18 cellular contexts compared by ENCODE assay signal in the genomic region with DNA sequence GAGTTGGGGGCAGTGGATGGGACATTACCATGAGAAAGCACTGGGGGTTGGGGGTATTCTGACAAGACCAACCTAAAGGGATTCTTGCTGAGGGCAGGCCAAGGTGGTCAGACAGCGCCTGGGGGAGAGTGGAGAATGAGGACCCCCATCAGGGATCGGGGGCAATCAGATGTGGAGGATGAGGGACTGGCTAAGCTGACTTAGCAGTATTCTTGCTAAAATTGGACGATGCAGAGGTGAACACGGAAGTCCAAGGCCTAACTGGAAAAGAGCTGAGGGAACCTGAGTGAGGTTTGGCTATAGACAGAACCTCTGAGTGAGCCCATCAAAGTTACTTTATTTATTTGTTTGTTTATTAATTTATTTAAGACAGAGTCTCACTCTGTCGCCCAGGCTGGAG. TPM values are rescaled to one million over a fixed set of nuclear protein-coding genes. Genes with fewer than 3 reads are reported as not detected.
DNase-seq lines count a peak whose midpoint lies in the region; ATAC-seq, FAIRE-seq and TF ChIP-seq lines count a peak whose summit lies in the region.
"Had no signal": no experiment of that assay in that cellular context is flagged by ENCODE, and none has a peak within 500 bp of the region (broad histone marks: within the 10 kb centered on the region; RNA-seq: fewer than 3 reads in every experiment).

No MANE protein-coding gene starts in this region.

- WGBS in HepG2 (ENCODE audit: low lambda C conversion rate), result 94% methylated on average over 5 of the region's 5 CpGs
- WGBS in SK-N-SH (ENCODE audit: low lambda C conversion rate), result 94% methylated on average over 5 of the region's 5 CpGs

- peaks cover 19% of the 10 kb centered on the region; the same call in 1 of the 2 replicates for H3F3A ChIP-seq in GM23338 (replicated peaks; ENCODE audit: low read depth)
- H3F3A ChIP-seq in SK-N-SH (replicated peaks; ENCODE audit: insufficient read depth), result no peaks in the 10 kb centered on the region

- H3K4me1 ChIP-seq in GM23338 (ENCODE audit: insufficient read depth), result peaks cover 28% of the 10 kb centered on the region
- peaks cover 55% of the 10 kb centered on the region for H3K4me1 ChIP-seq in HepG2 (ENCODE audit: insufficient read depth, low read length)
- no peaks in the 10 kb centered on the region for H3K4me1 ChIP-seq in SK-N-SH (ENCODE audit: control insufficient read depth in 1 of 2, insufficient read depth in 2 of 2, low read depth in 1 of 2, low read length in 1 of 2)

- H3K36me3 ChIP-seq in GM23338 (ENCODE audit: insufficient read depth) (no peaks in the 10 kb centered on the region), HepG2 (replicated peaks in 1 of 2; ENCODE audit: control insufficient read depth in 1 of 2, insufficient read depth in 2 of 2, low read length in 2 of 2) (peaks cover 4 to 20% of the 10 kb centered on the region in 2 experiments), SK-N-SH (replicated peaks in 1 of 2; ENCODE audit: control insufficient read depth in 1 of 2, insufficient read depth in 2 of 2, low read length in 1 of 2) (no peaks in the 10 kb centered on the region)

- H3K4me3 Mint-ChIP-seq in GM23338 (no peak overlapping the region; the same call in 2 of the 3 replicates), immature natural killer cell (no peak overlapping the region)
- H3K4me3 Mint-ChIP-seq in activated T-helper 17 cell treated with anti-CD3 and anti-CD28 coated beads, Interleukin-2, amount 50 U/mL, for 72 hours, result no peak overlapping the region
- H3K4me3 Mint-ChIP-seq: CD4-positive, CD25-positive, alpha-beta regulatory T cell had no signal

- H3K4me1 Mint-ChIP-seq in GM23338 (peaks cover 34% of the 10 kb centered on the region), immature natural killer cell (peaks cover 9 to 15% of the 10 kb centered on the region in 2 donors)
- peaks cover 8% of the 10 kb centered on the region for H3K4me1 Mint-ChIP-seq in activated T-helper 17 cell treated with anti-CD3 and anti-CD28 coated beads, Interleukin-2, amount 50 U/mL, for 72 hours

- H3K4me3 ChIP-seq in GM23338, result no peak overlapping the region
- H3K4me3 ChIP-seq in HepG2 (replicated peaks in 1 of 3; ENCODE audit: insufficient read depth in 1 of 3, low read depth in 2 of 3, low read length in 3 of 3), result no peak overlapping the region
- H3K4me3 ChIP-seq in SK-N-SH (ENCODE audit: low read depth in 2 of 2, low read length in 1 of 2), result no peak overlapping the region

- H3K9ac ChIP-seq in HepG2 (ENCODE audit: insufficient read depth, low read depth, low read length) (no peak overlapping the region), SK-N-SH (no peak overlapping the region)

- no peak for FAIRE-seq in HepG2 (lab: Jason Lieb, UNC)

- 0 out of 4 replicates have a peak, but pooled peaks of 1 of the 2 experiments have one; percentile 24 for TF ChIP-seq POLR2A in HepG2 (IDR thresholded peaks at IDR 0.05; ENCODE audit: insufficient read depth in 1 of 2, low read depth in 2 of 2, low read length in 2 of 2)

- peaks cover 24% of the 10 kb centered on the region for H3K27me3 Mint-ChIP-seq in GM23338 (ENCODE audit: insufficient read depth, low read depth, poor library complexity)
- H3K27me3 Mint-ChIP-seq in activated T-helper 17 cell treated with anti-CD3 and anti-CD28 coated beads, Interleukin-2, amount 50 U/mL, for 72 hours, result no peaks in the 10 kb centered on the region
- peaks cover 0 to 6% (median 4%) of the 10 kb centered on the region in 3 donors for H3K27me3 Mint-ChIP-seq in immature natural killer cell (ENCODE audit: low read depth in 3 of 3)
- H3K27me3 Mint-ChIP-seq: CD4-positive, CD25-positive, alpha-beta regulatory T cell; IgD-negative memory B cell had no signal

- H3K9me2 ChIP-seq in GM23338 (ENCODE audit: insufficient read depth), result no peaks in the 10 kb centered on the region
- H3K9me2 ChIP-seq in SK-N-SH, result no peaks in the 10 kb centered on the region

- no peak for TF ChIP-seq EP300 in HepG2 (IDR thresholded peaks at IDR 0.05; ENCODE audit: low read depth in 2 of 2, low read length in 2 of 2)
- TF ChIP-seq EP300 in HepG2 (CRISPR knock-in tag; IDR thresholded peaks at IDR 0.05; ENCODE audit: borderline replicate concordance), result 0 out of 2 replicates have a peak, but pooled peaks have one; percentile 14
- TF ChIP-seq EP300 in SK-N-SH (IDR thresholded peaks at IDR 0.05; ENCODE audit: borderline replicate concordance in 1 of 2, low read depth in 1 of 2, low read length in 1 of 2), result no peak

- POLR2A ChIA-PET in HepG2 (lab: Yijun Ruan, JAX), result interaction anchor here (0.7 to 3.5 kb wide), 4 partner anchors 9 to 13 kb away, joined by 3 to 37 read pairs (median 6); a partner anchor contains a TSS
- POLR2A ChIA-PET in SK-N-SH (lab: Yijun Ruan, JAX), result no interaction called here

- H3K4me2 ChIP-seq in GM23338 (peak overlapping the region; percentile 31; the same call in 1 of the 2 replicates), HepG2 (ENCODE audit: low read depth, low read length) (no peak overlapping the region), SK-N-SH (no peak overlapping the region)

- in situ Hi-C loops in HepG2 (cut with HindIII; ENCODE audit: extremely low pct_ligation_motif_present, low pct_unique_long_range_greater_than_20kb), result no loop called here

- H3K27ac Mint-ChIP-seq in GM23338 (peak overlapping the region; percentile 71), immature natural killer cell (peak overlapping the region in 3 of 6 donors; percentile 6 to 25 (median 23))
- peak overlapping the region; percentile 18 for H3K27ac Mint-ChIP-seq in activated T-helper 17 cell treated with anti-CD3 and anti-CD28 coated beads, Interleukin-2, amount 50 U/mL, for 72 hours

- peaks cover 21% of the 10 kb centered on the region for H4K20me1 ChIP-seq in GM23338 (replicated peaks; ENCODE audit: insufficient read depth)
- peaks cover 38% of the 10 kb centered on the region for H4K20me1 ChIP-seq in HepG2 (ENCODE audit: insufficient read depth, low read length)
- no peaks in the 10 kb centered on the region for H4K20me1 ChIP-seq in SK-N-SH (ENCODE audit: insufficient read depth)

- H3K36me3 Mint-ChIP-seq in GM23338 (ENCODE audit: low read depth) (peaks cover 65% of the 10 kb centered on the region), immature natural killer cell (no peaks in the 10 kb centered on the region)
- H3K36me3 Mint-ChIP-seq in activated T-helper 17 cell treated with anti-CD3 and anti-CD28 coated beads, Interleukin-2, amount 50 U/mL, for 72 hours (ENCODE audit: low read depth), result no peaks in the 10 kb centered on the region
- H3K36me3 Mint-ChIP-seq: CD4-positive, CD25-positive, alpha-beta regulatory T cell; IgD-negative memory B cell had no signal

- H3K9me3 Mint-ChIP-seq in GM23338 (no peaks in the 10 kb centered on the region; the same call in 2 of the 3 replicates), immature natural killer cell (no peaks in the 10 kb centered on the region)
- H3K9me3 Mint-ChIP-seq in activated T-helper 17 cell treated with anti-CD3 and anti-CD28 coated beads, Interleukin-2, amount 50 U/mL, for 72 hours, result no peaks in the 10 kb centered on the region
- H3K9me3 Mint-ChIP-seq: CD4-positive, CD25-positive, alpha-beta regulatory T cell; IgD-negative memory B cell had no signal

- intact Hi-C loops in HepG2 (cut with micrococcal nuclease; ENCODE audit: unreplicated experiment), result no loop called here

- H3K9me3 ChIP-seq in HepG2 (ENCODE audit: low read length) (no peaks in the 10 kb centered on the region), SK-N-SH (no peaks in the 10 kb centered on the region)

- TF ChIP-seq CTCF in GM23338 (conservative IDR thresholded peaks at IDR 0.05; ENCODE audit: low read depth in 2 of 2), result no peak
- no peak for TF ChIP-seq CTCF in HepG2 (CRISPR knock-in tag; IDR thresholded peaks at IDR 0.05)
- no peak for TF ChIP-seq CTCF in SK-N-SH (IDR thresholded peaks at IDR 0.05)

- H3K27ac ChIP-seq in GM23338 (ENCODE audit: low read depth) (0 out of 2 replicates have a peak overlapping the region, but pooled peaks have one; percentile 19), HepG2 (ENCODE audit: extremely low read length, insufficient read depth, low read length) (peak overlapping the region; percentile 50), SK-N-SH (ENCODE audit: low read depth in 2 of 2, low read length in 1 of 2) (no peak overlapping the region)

- CTCF ChIA-PET in HepG2 (lab: Yijun Ruan, JAX; ENCODE audit: low intra/inter-chr PET ratio, low total read pairs) (no interaction called here), SK-N-SH (lab: Yijun Ruan, JAX) (interaction anchor here (1.1 to 2.8 kb wide), 2 partner anchors 11 to 41 kb away, joined by 3 to 15 read pairs; no protein-coding TSS in a partner anchor)

- no TSS peak for BruUV-seq in HepG2 (replicated peaks; lab: Mats Ljungman, UMichigan)

- peak; percentile 27 for DNase-seq in GM23338 (ENCODE audit: low spot score)
- no peak for DNase-seq in HepG2 (ENCODE audit: low spot score)
- DNase-seq in SK-N-SH, result no peak
- DNase-seq in NCI-H1694 (lab: John Stamatoyannopoulos, UW), result no peak
- no peak for DNase-seq in activated CD8-positive, alpha-beta memory T cell treated with anti-CD3 and anti-CD28 coated beads for 24 hours
- DNase-seq in immature natural killer cell, result no peak
- DNase-seq: ACHN; AML-193; CD4-positive, CD25-positive, alpha-beta regulatory T cell; HCEC 1CT; NCI-H1417; NCI-H2081 treated with DMSO at 0.1 percent for 48 hours; NCI-H524; SHP77 treated with DMSO at 0.1 percent for 48 hours had no signal

- H3K27me3 ChIP-seq in GM23338 (ENCODE audit: insufficient read depth) (no peaks in the 10 kb centered on the region), HepG2 (ENCODE audit: control insufficient read depth in 1 of 2, insufficient read depth in 2 of 2, low read length in 2 of 2) (no peaks in the 10 kb centered on the region), SK-N-SH (ENCODE audit: insufficient read depth) (no peaks in the 10 kb centered on the region)

- ATAC-seq in GM23338, result peak; percentile 28
- no peak for ATAC-seq in activated T-helper 17 cell treated with anti-CD3 and anti-CD28 coated beads, Interleukin-2, amount 50 U/mL, for 72 hours (replicated peaks)
- ATAC-seq in HepG2, result no peak

- peaks cover 91% of the 10 kb centered on the region for H3K79me2 ChIP-seq in GM23338 (replicated peaks; ENCODE audit: insufficient read depth)
- H3K79me2 ChIP-seq in HepG2 (ENCODE audit: insufficient read depth, low read length), result peaks cover 57% of the 10 kb centered on the region
- no peaks in the 10 kb centered on the region for H3K79me2 ChIP-seq in SK-N-SH (ENCODE audit: insufficient read depth)

- no peak overlapping the region for H2AFZ ChIP-seq in GM23338
- no peak overlapping the region for H2AFZ ChIP-seq in HepG2 (ENCODE audit: low read length)
- H2AFZ ChIP-seq in SK-N-SH (ENCODE audit: low read depth), result no peak overlapping the region

- no peak for TF ChIP-seq RAD21 in HepG2 (CRISPR knock-in tag; IDR thresholded peaks at IDR 0.05)
- TF ChIP-seq RAD21 in SK-N-SH (IDR thresholded peaks at IDR 0.05; ENCODE audit: low read length), result no peak

RNA-seq across cellular contexts. Expression of a gene that starts 9.2 kb away (rescaled TPM):
- total RNA-seq in GM23338 (2014; rRNA removed; shearing (Covaris generic)), result 102 and 128 TPM in 2 replicates
- polyA plus RNA-seq in GM23338 (2016; fragmentation: Nextera tagmentation; extraction: Ambion mirVana) (65.4 and 79.1 TPM in 2 replicates), HepG2 (2011; rRNA removed) (130 and 137 TPM in 2 replicates), SK-N-SH (2012; rRNA removed) (12.5 and 12.6 TPM in 2 replicates), immature natural killer cell (1 to 10 TPM in 2 of 3 donors, under 1 TPM in 1; 0.81 to 4.7 (median 2.1) TPM)
- 1 to 10 TPM; 3.2 to 4.3 TPM for total RNA-seq in activated T-helper 17 cell treated with anti-CD3 and anti-CD28 coated beads, Interleukin-2, amount 50 U/mL, for 72 hours
- 218 and 244 TPM in 2 replicates for total RNA-seq in HepG2 (2016; rRNA removed; fragmentation: Illumina TruSeq; extraction: Trizol)
- 87.1 and 92.9 TPM in 2 replicates for total RNA-seq in HepG2 (2016; cell fraction: cytosol; rRNA removed; fragmentation: Illumina TruSeq; extraction: Trizol; ENCODE audit: low read depth)
- total RNA-seq in HepG2 (2016; cell fraction: insoluble cytoplasmic fraction; rRNA removed; fragmentation: Illumina TruSeq; extraction: Trizol), result 223 and 253 TPM in 2 replicates
- total RNA-seq in HepG2 (2016; cell fraction: membrane; rRNA removed; fragmentation: Illumina TruSeq; extraction: Trizol), result 152 and 159 TPM in 2 replicates
- total RNA-seq in HepG2 (2016; cell fraction: nucleus; rRNA removed; fragmentation: Illumina TruSeq; extraction: Trizol), result 99.3 and 115 TPM in 2 replicates
- 103 and 170 TPM in 2 replicates for polyA plus RNA-seq in HepG2 (2011; cell fraction: cytosol; rRNA removed)
- 80.0 and 88.2 TPM in 2 replicates for polyA plus RNA-seq in HepG2 (2011; cell fraction: nucleus; rRNA removed)
- 123 and 130 TPM in 2 replicates for polyA plus RNA-seq in HepG2 (2012)
- 105 and 118 TPM in 2 replicates for polyA plus RNA-seq in HepG2 (2016; cell fraction: cytosol; fragmentation: Illumina TruSeq; extraction: Trizol; ENCODE audit: low read depth)
- polyA plus RNA-seq in HepG2 (2016; cell fraction: insoluble cytoplasmic fraction; fragmentation: Illumina TruSeq; extraction: Trizol; ENCODE audit: low read depth), result 245 and 255 TPM in 2 replicates
- 133 and 135 TPM in 2 replicates for polyA plus RNA-seq in HepG2 (2016; cell fraction: membrane; fragmentation: Illumina TruSeq; extraction: Trizol; ENCODE audit: low read depth)
- polyA plus RNA-seq in HepG2 (2016; cell fraction: nucleus; fragmentation: Illumina TruSeq; extraction: Trizol; ENCODE audit: insufficient read depth, low read depth), result 215 and 218 TPM in 2 replicates
- polyA minus RNA-seq in HepG2 (2011; rRNA and poly(A)+ RNA removed; ENCODE audit: low replicate concordance), result 1.2 and 248 TPM in 2 replicates
- polyA minus RNA-seq in HepG2 (2011; cell fraction: cytosol; rRNA and poly(A)+ RNA removed), result 160 and 171 TPM in 2 replicates
- polyA minus RNA-seq in HepG2 (2011; cell fraction: nucleus; rRNA and poly(A)+ RNA removed), result 30.1 and 34.9 TPM in 2 replicates
- polyA plus RNA-seq in SK-N-SH (2012; cell fraction: cytosol; rRNA removed), result 8.3 and 10.6 TPM in 2 replicates
- 10.8 and 11.3 TPM in 2 replicates for polyA plus RNA-seq in SK-N-SH (2012; cell fraction: nucleus; rRNA removed)
- polyA plus RNA-seq: IgD-negative memory B cell had no signal

RNA-seq across cellular contexts. Expression of a gene that starts 25.1 kb away (rescaled TPM):
- 2.1 and 2.3 TPM in 2 replicates for total RNA-seq in GM23338 (2014; rRNA removed; shearing (Covaris generic))
- 0.52 and 0.82 TPM in 2 replicates for polyA plus RNA-seq in GM23338 (2016; fragmentation: Nextera tagmentation; extraction: Ambion mirVana)
- total RNA-seq in activated T-helper 17 cell treated with anti-CD3 and anti-CD28 coated beads, Interleukin-2, amount 50 U/mL, for 72 hours, result 100 to 1,000 TPM; 137 to 173 TPM
- total RNA-seq in HepG2 (2016; rRNA removed; fragmentation: Illumina TruSeq; extraction: Trizol), result 0.22 and 0.38 TPM in 2 replicates
- total RNA-seq in HepG2 (2016; cell fraction: cytosol; rRNA removed; fragmentation: Illumina TruSeq; extraction: Trizol; ENCODE audit: low read depth), result 0.10 TPM in 1 of 2 replicates, not detected in the other
- 0.10 and 0.35 TPM in 2 replicates for total RNA-seq in HepG2 (2016; cell fraction: insoluble cytoplasmic fraction; rRNA removed; fragmentation: Illumina TruSeq; extraction: Trizol)
- total RNA-seq in HepG2 (2016; cell fraction: membrane; rRNA removed; fragmentation: Illumina TruSeq; extraction: Trizol), result 0.06 TPM in 1 of 2 replicates, not detected in the other
- 0.28 and 0.34 TPM in 2 replicates for total RNA-seq in HepG2 (2016; cell fraction: nucleus; rRNA removed; fragmentation: Illumina TruSeq; extraction: Trizol)
- 1.6 and 3.8 TPM in 2 replicates for polyA plus RNA-seq in HepG2 (2011; rRNA removed)
- 0.94 and 1.1 TPM in 2 replicates for polyA plus RNA-seq in HepG2 (2011; cell fraction: cytosol; rRNA removed)
- polyA plus RNA-seq in HepG2 (2011; cell fraction: nucleus; rRNA removed), result 1.1 and 2.5 TPM in 2 replicates
- polyA plus RNA-seq in HepG2 (2012), result 2.4 and 2.5 TPM in 2 replicates
- 0.07 and 0.09 TPM in 2 replicates for polyA plus RNA-seq in HepG2 (2016; cell fraction: cytosol; fragmentation: Illumina TruSeq; extraction: Trizol; ENCODE audit: low read depth)
- 0.25 and 0.39 TPM in 2 replicates for polyA plus RNA-seq in HepG2 (2016; cell fraction: insoluble cytoplasmic fraction; fragmentation: Illumina TruSeq; extraction: Trizol; ENCODE audit: low read depth)
- polyA plus RNA-seq in HepG2 (2016; cell fraction: membrane; fragmentation: Illumina TruSeq; extraction: Trizol; ENCODE audit: low read depth), result 0.13 and 0.23 TPM in 2 replicates
- 0.44 and 1.1 TPM in 2 replicates for polyA plus RNA-seq in HepG2 (2016; cell fraction: nucleus; fragmentation: Illumina TruSeq; extraction: Trizol; ENCODE audit: insufficient read depth, low read depth)
- 1.7 and 5.3 TPM in 2 replicates for polyA minus RNA-seq in HepG2 (2011; rRNA and poly(A)+ RNA removed; ENCODE audit: low replicate concordance)
- polyA minus RNA-seq in HepG2 (2011; cell fraction: cytosol; rRNA and poly(A)+ RNA removed), result 0.79 and 1.7 TPM in 2 replicates
- polyA minus RNA-seq in HepG2 (2011; cell fraction: nucleus; rRNA and poly(A)+ RNA removed), result 0.52 and 1.4 TPM in 2 replicates
- polyA plus RNA-seq in SK-N-SH (2012; rRNA removed), result 0.10 and 0.13 TPM in 2 replicates
- polyA plus RNA-seq in SK-N-SH (2012; cell fraction: cytosol; rRNA removed), result 0.03 and 0.05 TPM in 2 replicates
- 0.06 TPM in 2 replicates for polyA plus RNA-seq in SK-N-SH (2012; cell fraction: nucleus; rRNA removed)
- polyA plus RNA-seq in immature natural killer cell, result 100 to 1,000 TPM; 231 to 632 (median 323) TPM
- total RNA-seq: LHCN-M2, RPMI7951 had no signal

RNA-seq across cellular contexts. Expression of a gene that starts 57.6 kb away (rescaled TPM):
- total RNA-seq in GM23338 (2014; rRNA removed; shearing (Covaris generic)), result not detected in 2 replicates
- polyA plus RNA-seq in GM23338 (2016; fragmentation: Nextera tagmentation; extraction: Ambion mirVana), result 2.0 and 3.2 TPM in 2 replicates
- 10 to 100 TPM; 15.9 to 23.5 TPM for total RNA-seq in activated T-helper 17 cell treated with anti-CD3 and anti-CD28 coated beads, Interleukin-2, amount 50 U/mL, for 72 hours
- total RNA-seq in HepG2 (2016; rRNA removed; fragmentation: Illumina TruSeq; extraction: Trizol), result not detected in 2 replicates
- total RNA-seq in HepG2 (2016; cell fraction: cytosol; rRNA removed; fragmentation: Illumina TruSeq; extraction: Trizol; ENCODE audit: low read depth), result not detected in 2 replicates
- total RNA-seq in HepG2 (2016; cell fraction: insoluble cytoplasmic fraction; rRNA removed; fragmentation: Illumina TruSeq; extraction: Trizol), result not detected in 2 replicates
- not detected in 2 replicates for total RNA-seq in HepG2 (2016; cell fraction: membrane; rRNA removed; fragmentation: Illumina TruSeq; extraction: Trizol)
- total RNA-seq in HepG2 (2016; cell fraction: nucleus; rRNA removed; fragmentation: Illumina TruSeq; extraction: Trizol), result not detected in 2 replicates
- not detected in 2 replicates for polyA plus RNA-seq in HepG2 (2011; rRNA removed)
- polyA plus RNA-seq in HepG2 (2011; cell fraction: cytosol; rRNA removed), result not detected in 2 replicates
- polyA plus RNA-seq in HepG2 (2011; cell fraction: nucleus; rRNA removed), result not detected in 2 replicates
- not detected in 2 replicates for polyA plus RNA-seq in HepG2 (2012)
- not detected in 2 replicates for polyA plus RNA-seq in HepG2 (2016; cell fraction: cytosol; fragmentation: Illumina TruSeq; extraction: Trizol; ENCODE audit: low read depth)
- not detected in 2 replicates for polyA plus RNA-seq in HepG2 (2016; cell fraction: insoluble cytoplasmic fraction; fragmentation: Illumina TruSeq; extraction: Trizol; ENCODE audit: low read depth)
- not detected in 2 replicates for polyA plus RNA-seq in HepG2 (2016; cell fraction: membrane; fragmentation: Illumina TruSeq; extraction: Trizol; ENCODE audit: low read depth)
- not detected in 2 replicates for polyA plus RNA-seq in HepG2 (2016; cell fraction: nucleus; fragmentation: Illumina TruSeq; extraction: Trizol; ENCODE audit: insufficient read depth, low read depth)
- polyA minus RNA-seq in HepG2 (2011; rRNA and poly(A)+ RNA removed; ENCODE audit: low replicate concordance), result not detected in 2 replicates
- not detected in 2 replicates for polyA minus RNA-seq in HepG2 (2011; cell fraction: cytosol; rRNA and poly(A)+ RNA removed)
- polyA minus RNA-seq in HepG2 (2011; cell fraction: nucleus; rRNA and poly(A)+ RNA removed), result not detected in 2 replicates
- polyA plus RNA-seq in SK-N-SH (2012; rRNA removed), result not detected in 2 replicates
- polyA plus RNA-seq in SK-N-SH (2012; cell fraction: cytosol; rRNA removed), result not detected in 2 replicates
- polyA plus RNA-seq in SK-N-SH (2012; cell fraction: nucleus; rRNA removed), result not detected in 2 replicates
- 10 to 100 TPM in 2 of 3 donors, 1 to 10 TPM in 1; 9.6 to 39.8 (median 21.9) TPM for polyA plus RNA-seq in immature natural killer cell
- total RNA-seq: LHCN-M2, RPMI7951 had no signal

Comparison
In these comparisons a context has a peak if more than half of its experiments do, and no peak if none do; other contexts are left out.
1. H3K27ac ChIP-seq: peak in GM23338 (single experiment) and HepG2 (single experiment); none in SK-N-SH (0 of 2).
2. RNA of a gene that starts 25.1 kb away (polyA plus RNA-seq): 231 to 632 TPM in immature natural killer cell; 0.07 to 3.8 TPM in HepG2, 0.52 to 0.82 TPM in GM23338 and 0.03 to 0.13 TPM in SK-N-SH; every median in the first group is over 10 times any median in the second.